In the genomic region with DNA sequence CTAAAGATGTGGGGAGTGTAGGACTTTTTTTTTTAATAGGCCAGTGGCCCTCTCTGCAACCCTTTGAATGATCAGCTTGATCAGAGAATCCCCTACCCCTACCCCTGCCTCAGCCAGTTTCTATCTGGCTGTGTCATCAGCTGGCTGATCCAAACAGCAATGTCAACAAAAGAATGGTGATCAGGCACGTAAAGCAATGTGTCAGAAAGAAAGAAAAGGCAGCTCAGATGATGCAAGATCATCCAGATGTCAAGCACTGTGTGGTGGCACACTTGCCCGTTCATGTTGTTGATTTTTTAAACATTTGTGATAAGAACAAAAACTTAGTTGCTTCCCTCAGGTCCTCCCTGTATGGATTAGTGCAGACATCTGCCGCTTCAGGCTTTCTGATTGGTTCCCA, we compare ENCODE assay signal across 2 cellular contexts.
TF ChIP-seq lines count a peak whose summit lies in the region.

No MANE protein-coding gene starts in this region.

TF ChIP-seq in A549, 52 proteins besides CTCF, POLR2A, EP300 and RAD21 (continued from another document):
- TF ChIP-seq EHF (CRISPR knock-in tag; IDR thresholded peaks at IDR 0.05) (no peak), MAZ (IDR thresholded peaks at IDR 0.05; ENCODE audit: borderline replicate concordance, low read depth, low read length) (no peak)

TF ChIP-seq in K562, 482 proteins besides CTCF, POLR2A, EP300 and RAD21:
- TF ChIP-seq, protein P1, sequence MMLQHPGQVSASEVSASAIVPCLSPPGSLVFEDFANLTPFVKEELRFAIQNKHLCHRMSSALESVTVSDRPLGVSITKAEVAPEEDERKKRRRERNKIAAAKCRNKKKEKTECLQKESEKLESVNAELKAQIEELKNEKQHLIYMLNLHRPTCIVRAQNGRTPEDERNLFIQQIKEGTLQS (IDR thresholded peaks at IDR 0.05) = peak; percentile 56
- TF ChIP-seq, protein P1 (CRISPR knock-in tag; conservative IDR thresholded peaks at IDR 0.05) = no peak
- TF ChIP-seq CEBPG (CRISPR knock-in tag; IDR thresholded peaks at IDR 0.05) (no peak; the same call in 1 of the 2 replicates), CEBPG (tag; conservative IDR thresholded peaks at IDR 0.05 in 1 of 2, IDR thresholded peaks at IDR 0.05 in 1 of 2) (peak; percentile 20 to 53; a peak in 2 of 4 replicates), JUND (IDR thresholded peaks at IDR 0.05; ENCODE audit: borderline replicate concordance, low read depth, low read length) (no peak), JUND (tag; IDR thresholded peaks at IDR 0.05; ENCODE audit: borderline replicate concordance, low read depth, low read length) (no peak)
